ENCODE assay signal across 14 cellular contexts in genomic region chr7:35817181-35817580, GRCh38. TPM values are rescaled to one million over a fixed set of nuclear protein-coding genes. Genes with fewer than 3 reads are reported as not detected.
DNase-seq lines count a peak whose midpoint lies in the region; ATAC-seq and TF ChIP-seq lines count a peak whose summit lies in the region.
"Had no signal": no experiment of that assay in that cellular context is flagged by ENCODE, and none has a peak within 500 bp of the region (broad histone marks: within the 10 kb centered on the region; RNA-seq: fewer than 3 reads in every experiment).

No MANE protein-coding gene starts in this region.

- H3K27ac ChIP-seq in CD4-positive, alpha-beta memory T cell (ENCODE audit: low read depth, low read length) = no peak overlapping the region
- no peak overlapping the region for H3K27ac ChIP-seq in GM23338 (ENCODE audit: low read depth)
- no peak overlapping the region for H3K27ac ChIP-seq in trophoblast cell (ENCODE audit: low read depth, low read length)

- H4K8ac ChIP-seq in trophoblast cell (ENCODE audit: low read depth, low read length) = no peak overlapping the region

- H3K27me3 ChIP-seq in CD4-positive, alpha-beta memory T cell (ENCODE audit: insufficient read depth, low read length) = no peaks in the 10 kb centered on the region
- H3K27me3 ChIP-seq in GM23338 (ENCODE audit: insufficient read depth) = no peaks in the 10 kb centered on the region
- H3K27me3 ChIP-seq in trophoblast cell (ENCODE audit: insufficient read depth, low read length) = no peaks in the 10 kb centered on the region

- H3K4me3 ChIP-seq in CD4-positive, alpha-beta memory T cell (ENCODE audit: low read length in 2 of 2) = no peak overlapping the region
- H3K4me3 ChIP-seq in GM23338 (no peak overlapping the region), trophoblast cell (ENCODE audit: low read depth, low read length) (no peak overlapping the region)

- H3K4me1 ChIP-seq in CD4-positive, alpha-beta memory T cell (ENCODE audit: insufficient read depth, low read length) = peaks cover 47% of the 10 kb centered on the region
- H3K4me1 ChIP-seq in GM23338 (ENCODE audit: insufficient read depth) (peaks cover 29% of the 10 kb centered on the region; the same call in 1 of the 2 replicates), trophoblast cell (ENCODE audit: control insufficient read depth in 1 of 2, insufficient read depth in 2 of 2, low read length in 2 of 2) (no peaks in the 10 kb centered on the region)

- H3K4me1 Mint-ChIP-seq in CD4-positive, alpha-beta memory T cell = peaks cover 67 to 88% (median 78%) of the 10 kb centered on the region in 4 donors
- peaks cover 52% of the 10 kb centered on the region for H3K4me1 Mint-ChIP-seq in GM23338
- peaks cover 81% of the 10 kb centered on the region for H3K4me1 Mint-ChIP-seq in central memory CD8-positive, alpha-beta T cell

- H3K79me2 ChIP-seq in GM23338 (replicated peaks; ENCODE audit: insufficient read depth) (peaks cover 100% of the 10 kb centered on the region), trophoblast cell (ENCODE audit: control insufficient read depth, insufficient read depth, low read length, poor library complexity) (peaks cover 6% of the 10 kb centered on the region)

- peak overlapping the region; percentile 55 for H3K4ac ChIP-seq in trophoblast cell (ENCODE audit: low read depth, low read length)

- ATAC-seq in GM23338 (no peak), GM18498 (IDR thresholded peaks at IDR 0.05; ENCODE audit: unreplicated experiment) (no peak), HG03521 (IDR thresholded peaks at IDR 0.05; ENCODE audit: unreplicated experiment) (no peak), left cardiac atrium (no peak)
- no peak for ATAC-seq in central memory CD8-positive, alpha-beta T cell (replicated peaks; ENCODE audit: extremely low read depth, poor library complexity, severe bottlenecking)

- H3K27me3 Mint-ChIP-seq in CD4-positive, alpha-beta memory T cell = no peaks in the 10 kb centered on the region
- peaks cover 1% of the 10 kb centered on the region for H3K27me3 Mint-ChIP-seq in GM23338 (ENCODE audit: insufficient read depth, low read depth, poor library complexity)
- no peaks in the 10 kb centered on the region for H3K27me3 Mint-ChIP-seq in central memory CD8-positive, alpha-beta T cell

- H3K23ac ChIP-seq in trophoblast cell (ENCODE audit: low read length) = no peak overlapping the region

- TF ChIP-seq CTCF in GM23338 (conservative IDR thresholded peaks at IDR 0.05; ENCODE audit: low read depth in 2 of 2) = no peak

- H2BK12ac ChIP-seq in trophoblast cell (ENCODE audit: low read length) = no peak overlapping the region

- peaks cover 5 to 47% (median 26%) of the 10 kb centered on the region in 8 donors for H3K9me3 Mint-ChIP-seq in CD4-positive, alpha-beta memory T cell
- peaks cover 6% of the 10 kb centered on the region; the same call in 2 of the 3 replicates for H3K9me3 Mint-ChIP-seq in GM23338
- H3K9me3 Mint-ChIP-seq in central memory CD8-positive, alpha-beta T cell = peaks cover 6% of the 10 kb centered on the region

- H3K36me3 Mint-ChIP-seq in CD4-positive, alpha-beta memory T cell = peaks cover 54 to 62% of the 10 kb centered on the region in 2 donors
- H3K36me3 Mint-ChIP-seq in GM23338 (ENCODE audit: low read depth) = peaks cover 17% of the 10 kb centered on the region; the same call in 2 of the 3 replicates
- H3K36me3 Mint-ChIP-seq in central memory CD8-positive, alpha-beta T cell (ENCODE audit: insufficient read depth) = peaks cover 2% of the 10 kb centered on the region

- no peaks in the 10 kb centered on the region for H3F3A ChIP-seq in GM23338 (replicated peaks; ENCODE audit: low read depth)

- no peaks in the 10 kb centered on the region for H3K36me3 ChIP-seq in CD4-positive, alpha-beta memory T cell (ENCODE audit: insufficient read depth, low read length)
- H3K36me3 ChIP-seq in GM23338 (ENCODE audit: insufficient read depth) = no peaks in the 10 kb centered on the region
- H3K36me3 ChIP-seq in trophoblast cell (ENCODE audit: control insufficient read depth in 1 of 2, insufficient read depth in 2 of 2, low read length in 2 of 2) = no peaks in the 10 kb centered on the region

- no peak overlapping the region for H2BK5ac ChIP-seq in trophoblast cell (ENCODE audit: low read depth, low read length, poor library complexity)

- H4K91ac ChIP-seq in trophoblast cell (ENCODE audit: low read depth, low read length) = no peak overlapping the region

- no peak for DNase-seq in CD4-positive, alpha-beta memory T cell
- no peak for DNase-seq in GM23338 (ENCODE audit: low spot score)
- DNase-seq in central memory CD8-positive, alpha-beta T cell (ENCODE audit: low spot score in 2 of 2) = no peak
- DNase-seq in trophoblast cell = no peak
- DNase-seq in left cardiac atrium = no peak
- DNase-seq: MM.1S; NCI-H1105; NCI-H187; NCI-H69; NK-92 treated with Interleukin-12 subunit alpha and Interleukin-12 subunit beta, amount 100 ng/mL, for 24 hours; OCI-M1; RPMI8226 had no signal

- H2AK5ac ChIP-seq in trophoblast cell (ENCODE audit: low read length) = no peak overlapping the region

- POLR2A ChIA-PET in CD4-positive, alpha-beta memory T cell (lab: Charles Lee; ENCODE audit: partially characterized antibody) = no interaction called here

- no peaks in the 10 kb centered on the region for H3K79me1 ChIP-seq in trophoblast cell (ENCODE audit: low read length)

- no peak overlapping the region for H4K12ac ChIP-seq in trophoblast cell (ENCODE audit: low read depth, low read length)

- H3K27ac Mint-ChIP-seq in CD4-positive, alpha-beta memory T cell = peak overlapping the region in 1 of 7 donors; percentile 68
- no peak overlapping the region for H3K27ac Mint-ChIP-seq in GM23338
- no peak overlapping the region for H3K27ac Mint-ChIP-seq in central memory CD8-positive, alpha-beta T cell (ENCODE audit: low read depth)

- WGBS in trophoblast cell (ENCODE audit: extremely low coverage, insufficient coverage, insufficient read length) = no CpG with 5 or more reads among the region's 2 CpGs

- no peak overlapping the region for H3K14ac ChIP-seq in trophoblast cell (ENCODE audit: low read length)

- peak overlapping the region in 6 of 8 donors; percentile 4 to 41 (median 27) for H3K4me3 Mint-ChIP-seq in CD4-positive, alpha-beta memory T cell
- no peak overlapping the region for H3K4me3 Mint-ChIP-seq in GM23338
- peak overlapping the region; percentile 17 for H3K4me3 Mint-ChIP-seq in central memory CD8-positive, alpha-beta T cell

- H3K4me2 ChIP-seq in GM23338 = 0 out of 2 replicates have a peak overlapping the region, but pooled peaks have one; percentile 3
- H3K4me2 ChIP-seq in trophoblast cell (ENCODE audit: low read length) = no peak overlapping the region

- peaks cover 28% of the 10 kb centered on the region for H4K20me1 ChIP-seq in GM23338 (replicated peaks; ENCODE audit: insufficient read depth)

- no peak overlapping the region for H3K18ac ChIP-seq in trophoblast cell (ENCODE audit: low read length)

- no peaks in the 10 kb centered on the region for H3K9me2 ChIP-seq in GM23338 (ENCODE audit: insufficient read depth)

- CTCF ChIA-PET in CD4-positive, alpha-beta memory T cell (lab: Charles Lee; ENCODE audit: partially characterized antibody) = no interaction called here

- H3K9ac ChIP-seq in trophoblast cell (ENCODE audit: low read length) = no peak overlapping the region

- intact Hi-C loops in CD4-positive, alpha-beta memory T cell (cut with micrococcal nuclease) = loop anchor here (5.0 kb wide), 1 partner anchor 45 kb away; no protein-coding TSS in a partner anchor
- intact Hi-C loops in left cardiac atrium (cut with DNase I) = no loop called here

- H2AFZ ChIP-seq in GM23338 = no peak overlapping the region
- no peak overlapping the region for H2AFZ ChIP-seq in trophoblast cell (ENCODE audit: insufficient read depth, low read length, poor library complexity)

- no peaks in the 10 kb centered on the region for H3K9me3 ChIP-seq in CD4-positive, alpha-beta memory T cell (ENCODE audit: control insufficient read depth in 1 of 2, low read length in 2 of 2)
- H3K9me3 ChIP-seq in trophoblast cell (ENCODE audit: insufficient read depth, low read depth, low read length) = no peaks in the 10 kb centered on the region

- no peak overlapping the region for H2BK120ac ChIP-seq in trophoblast cell (ENCODE audit: insufficient read depth, low read length, poor library complexity)

TF ChIP-seq in GM23338, 12 proteins besides CTCF, POLR2A, EP300 and RAD21 (continues in another document):
- TF ChIP-seq NANOG (IDR thresholded peaks at IDR 0.05; ENCODE audit: borderline replicate concordance) (no peak), POLR2AphosphoS5 (IDR thresholded peaks at IDR 0.05; ENCODE audit: low read depth) (no peak), ZNF331 (CRISPR knock-in tag; IDR thresholded peaks at IDR 0.05; ENCODE audit: low read depth) (no peak), CREB1 (CRISPR knock-in tag; IDR thresholded peaks at IDR 0.05; ENCODE audit: low read depth) (no peak), ZNF114 (CRISPR knock-in tag; IDR thresholded peaks at IDR 0.05) (no peak)
- TF ChIP-seq, protein P1, sequence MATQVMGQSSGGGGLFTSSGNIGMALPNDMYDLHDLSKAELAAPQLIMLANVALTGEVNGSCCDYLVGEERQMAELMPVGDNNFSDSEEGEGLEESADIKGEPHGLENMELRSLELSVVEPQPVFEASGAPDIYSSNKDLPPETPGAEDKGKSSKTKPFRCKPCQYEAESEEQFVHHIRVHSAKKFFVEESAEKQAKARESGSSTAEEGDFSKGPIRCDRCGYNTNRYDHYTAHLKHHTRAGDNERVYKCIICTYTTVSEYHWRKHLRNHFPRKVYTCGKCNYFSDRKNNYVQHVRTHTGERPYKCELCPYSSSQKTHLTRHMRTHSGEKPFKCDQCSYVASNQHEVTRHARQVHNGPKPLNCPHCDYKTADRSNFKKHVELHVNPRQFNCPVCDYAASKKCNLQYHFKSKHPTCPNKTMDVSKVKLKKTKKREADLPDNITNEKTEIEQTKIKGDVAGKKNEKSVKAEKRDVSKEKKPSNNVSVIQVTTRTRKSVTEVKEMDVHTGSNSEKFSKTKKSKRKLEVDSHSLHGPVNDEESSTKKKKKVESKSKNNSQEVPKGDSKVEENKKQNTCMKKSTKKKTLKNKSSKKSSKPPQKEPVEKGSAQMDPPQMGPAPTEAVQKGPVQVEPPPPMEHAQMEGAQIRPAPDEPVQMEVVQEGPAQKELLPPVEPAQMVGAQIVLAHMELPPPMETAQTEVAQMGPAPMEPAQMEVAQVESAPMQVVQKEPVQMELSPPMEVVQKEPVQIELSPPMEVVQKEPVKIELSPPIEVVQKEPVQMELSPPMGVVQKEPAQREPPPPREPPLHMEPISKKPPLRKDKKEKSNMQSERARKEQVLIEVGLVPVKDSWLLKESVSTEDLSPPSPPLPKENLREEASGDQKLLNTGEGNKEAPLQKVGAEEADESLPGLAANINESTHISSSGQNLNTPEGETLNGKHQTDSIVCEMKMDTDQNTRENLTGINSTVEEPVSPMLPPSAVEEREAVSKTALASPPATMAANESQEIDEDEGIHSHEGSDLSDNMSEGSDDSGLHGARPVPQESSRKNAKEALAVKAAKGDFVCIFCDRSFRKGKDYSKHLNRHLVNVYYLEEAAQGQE (IDR thresholded peaks at IDR 0.05; ENCODE audit: unreplicated experiment) = no peak

RNA-seq across cellular contexts. Expression of gene SEPTIN7, which starts 16.3 kb away (rescaled TPM):
- total RNA-seq in CD4-positive, alpha-beta memory T cell = 100 to 1,000 TPM; 197 to 202 TPM
- 100 to 1,000 TPM; 578 to 662 TPM for polyA plus RNA-seq in CD4-positive, alpha-beta memory T cell
- 210 and 214 TPM in 2 replicates for total RNA-seq in GM23338 (2014; rRNA removed; shearing (Covaris generic))
- polyA plus RNA-seq in GM23338 (2016; fragmentation: Nextera tagmentation; extraction: Ambion mirVana) = 475 and 499 TPM in 2 replicates
- polyA plus RNA-seq in trophoblast cell (2013) = 262 and 267 TPM in 2 replicates
- 100 to 1,000 TPM; 178 to 206 TPM for total RNA-seq in left cardiac atrium
